ENCODE assay signal across 8 cellular contexts in genomic region chr4:129095811-129096454, GRCh38. TPM values are rescaled to one million over a fixed set of nuclear protein-coding genes. Genes with fewer than 3 reads are reported as not detected.
A peak's percentile ranks its signal among the peaks of the same experiment; 100 is the strongest.
DNase-seq lines count a peak whose midpoint lies in the region; ATAC-seq and TF ChIP-seq lines count a peak whose summit lies in the region.

TSS of gene C4orf33 (plus strand) at chr4:129096152. CDS start at chr4:129102611, 6,459 bp downstream.

- no peaks in the 10 kb centered on the region for H3K27me3 Mint-ChIP-seq in osteocyte (ENCODE audit: unreplicated experiment)

- H3K9ac ChIP-seq in HUES64 (ENCODE audit: low read depth, low read length), result peak within 1 kb of the TSS; percentile 48

- H3K27ac ChIP-seq in HUES64 (ENCODE audit: low read depth, low read length) (peak within 1 kb of the TSS; percentile 3; the same call in 1 of the 2 replicates), thymus (ENCODE audit: low read depth) (peak within 1 kb of the TSS; percentile 74)

- no peaks in the 10 kb centered on the region for H3K9me3 ChIP-seq in HUES64 (ENCODE audit: insufficient read depth, low read depth, low read length)
- peaks cover 1% of the 10 kb centered on the region for H3K9me3 ChIP-seq in thymus (ENCODE audit: control insufficient read depth)

- no peak for TF ChIP-seq CTCF in osteocyte (IDR thresholded peaks at IDR 0.05)

- WGBS in HUES64, result 7% methylated on average over 13 of the region's 14 CpGs
- WGBS in thymus, result under 1% methylated on average over 14 of the region's 14 CpGs

- DNase-seq in DMS153 treated with DMSO at 0.1 percent for 48 hours (lab: John Stamatoyannopoulos, UW; ENCODE audit: unreplicated experiment) (peak; percentile 59), SK-N-DZ (ENCODE audit: low spot score) (peak; percentile 48), glomerular visceral epithelial cell (ENCODE audit: extremely low spot score) (peak; percentile 69), osteocyte (ENCODE audit: extremely low spot score, unreplicated experiment) (no peak)
- peak; percentile 68 to 69 for DNase-seq in activated naive CD4-positive, alpha-beta T cell treated with anti-CD3 and anti-CD28 coated beads, Interleukin-2, amount 50 U/mL, for 72 hours (ENCODE audit: low spot score in 2 of 2)

- peaks cover 12% of the 10 kb centered on the region; the same call in 1 of the 2 replicates for H3K4me1 ChIP-seq in HUES64 (ENCODE audit: insufficient read depth, low read length)
- peaks cover 8% of the 10 kb centered on the region for H3K4me1 ChIP-seq in thymus (ENCODE audit: control insufficient read depth, insufficient read depth, low read length)

- peaks cover 22% of the 10 kb centered on the region for H3K4me1 Mint-ChIP-seq in osteocyte (ENCODE audit: unreplicated experiment)

- no peaks in the 10 kb centered on the region for H3K9me3 Mint-ChIP-seq in activated naive CD4-positive, alpha-beta T cell treated with anti-CD3 and anti-CD28 coated beads, Interleukin-2, amount 50 U/mL, for 72 hours
- H3K9me3 Mint-ChIP-seq in osteocyte (ENCODE audit: unreplicated experiment), result no peaks in the 10 kb centered on the region

- ATAC-seq in GM21515 (IDR thresholded peaks at IDR 0.05; ENCODE audit: unreplicated experiment), result peak; percentile 47
- ATAC-seq in activated naive CD4-positive, alpha-beta T cell treated with anti-CD3 and anti-CD28 coated beads, Interleukin-2, amount 50 U/mL, for 72 hours, result peak; percentile 46 to 59

- no peaks in the 10 kb centered on the region for H3K27me3 ChIP-seq in HUES64 (ENCODE audit: insufficient read depth, low read length)
- H3K27me3 ChIP-seq in thymus (ENCODE audit: control insufficient read depth, insufficient read depth), result no peaks in the 10 kb centered on the region

- H3K36me3 ChIP-seq in HUES64 (ENCODE audit: insufficient read depth, low read length) (no peaks in the 10 kb centered on the region), thymus (ENCODE audit: control insufficient read depth, insufficient read depth) (no peaks in the 10 kb centered on the region)

- H3K4me3 Mint-ChIP-seq in osteocyte (ENCODE audit: unreplicated experiment), result peak within 1 kb of the TSS; percentile 87

- peak within 1 kb of the TSS; percentile 70 for H3K4me3 ChIP-seq in HUES64 (ENCODE audit: low read length)
- H3K4me3 ChIP-seq in thymus (ENCODE audit: low read length), result peak within 1 kb of the TSS; percentile 91

- no peaks in the 10 kb centered on the region for H3K36me3 Mint-ChIP-seq in activated naive CD4-positive, alpha-beta T cell treated with anti-CD3 and anti-CD28 coated beads, Interleukin-2, amount 50 U/mL, for 72 hours
- no peaks in the 10 kb centered on the region for H3K36me3 Mint-ChIP-seq in osteocyte (ENCODE audit: unreplicated experiment)

- H3K27ac Mint-ChIP-seq in activated naive CD4-positive, alpha-beta T cell treated with anti-CD3 and anti-CD28 coated beads, Interleukin-2, amount 50 U/mL, for 72 hours, result peak within 1 kb of the TSS; percentile 89 to 96
- H3K27ac Mint-ChIP-seq in osteocyte (ENCODE audit: unreplicated experiment), result peak within 1 kb of the TSS; percentile 96

RNA-seq across cellular contexts. Expression of gene C4orf33, which starts in this region (rescaled TPM):
- polyA plus RNA-seq in HUES64 (2013, experiment 1 of 2), result 5.2 TPM
- polyA plus RNA-seq in HUES64 (2013, experiment 2 of 2), result 6.5 TPM
- polyA plus RNA-seq in SK-N-DZ (2014; cell fraction: cytosol; rRNA removed), result 18.2 and 18.8 TPM in 2 replicates
- 16.6 and 19.6 TPM in 2 replicates for polyA plus RNA-seq in SK-N-DZ (2014; cell fraction: nucleus; rRNA removed)
- 10 to 100 TPM; 16.2 to 44.1 TPM for total RNA-seq in activated naive CD4-positive, alpha-beta T cell treated with anti-CD3 and anti-CD28 coated beads, Interleukin-2, amount 50 U/mL, for 72 hours
- total RNA-seq in osteocyte, result 6.7 and 7.2 TPM in 2 replicates
- polyA plus RNA-seq in thymus, result 14.9 TPM
